Comparison of ENCODE assay signal across 15 cellular contexts in genomic region chr14:32648434-32648833, GRCh38.
A peak's percentile ranks its signal among the peaks of the same experiment; 100 is the strongest.
DNase-seq lines count a peak whose midpoint lies in the region; ATAC-seq and TF ChIP-seq lines count a peak whose summit lies in the region.
"Had no signal": no experiment of that assay in that cellular context is flagged by ENCODE, and none has a peak within 500 bp of the region (broad histone marks: within the 10 kb centered on the region; RNA-seq: fewer than 3 reads in every experiment).

No MANE protein-coding gene starts in this region.

- DNase-seq in A673 (ENCODE audit: low spot score), result peak; percentile 33
- peak; percentile 38 for DNase-seq in GM03348 (ENCODE audit: low spot score)
- peak; percentile 16 for DNase-seq in astrocyte of the spinal cord (ENCODE audit: low read depth, low spot score)
- DNase-seq in left lobe of liver (ENCODE audit: low spot score), result no peak
- no peak for DNase-seq in Right ventricle myocardium inferior (ENCODE audit: missing footprints)
- DNase-seq in GDM1 (lab: John Stamatoyannopoulos, UW), result no peak
- DNase-seq in suprapubic skin (ENCODE audit: low spot score in 2 of 2), result no peak
- DNase-seq: activated naive CD8-positive, alpha-beta T cell treated with anti-CD3 and anti-CD28 coated beads, Interleukin-2, amount 10 ng/mL, durations not matched to agents 7 days and 5 days; NCI-H1417 treated with DMSO at 0.1 percent for 48 hours; Peyer's patch; T-cell; testis had no signal

- TF ChIP-seq EP300 in suprapubic skin (IDR thresholded peaks at IDR 0.05), result no peak

- H3K9me3 ChIP-seq in A673 (ENCODE audit: low read depth, low read length, poor library complexity, severe bottlenecking), result no peaks in the 10 kb centered on the region
- H3K9me3 ChIP-seq in suprapubic skin, result no peaks in the 10 kb centered on the region
- H3K9me3 ChIP-seq: BLaER1 treated with 17β-estradiol and CSF1 and Interleukin-3, amounts not matched to agents 10 nM and 100 nM; neutrophil; Peyer's patch; testis had no signal

- H3K4me1 ChIP-seq in A673 (ENCODE audit: insufficient read depth, low read length, poor library complexity, severe bottlenecking) (peaks cover 12% of the 10 kb centered on the region), suprapubic skin (no peaks in the 10 kb centered on the region)
- H3K4me1 ChIP-seq: BLaER1 treated with 17β-estradiol and CSF1 and Interleukin-3, amounts not matched to agents 10 nM and 100 nM; Peyer's patch; testis had no signal

- TF ChIP-seq POLR2A in suprapubic skin (IDR thresholded peaks at IDR 0.05), result no peak

- no peaks in the 10 kb centered on the region for H3K36me3 ChIP-seq in A673 (ENCODE audit: insufficient read depth, low read length, poor library complexity, severe bottlenecking)
- no peaks in the 10 kb centered on the region for H3K36me3 ChIP-seq in suprapubic skin
- H3K36me3 ChIP-seq: BLaER1 treated with 17β-estradiol and CSF1 and Interleukin-3, amounts not matched to agents 10 nM and 100 nM; neutrophil; Peyer's patch had no signal

- H3K27me3 ChIP-seq in A673 (replicated peaks; ENCODE audit: insufficient read depth, low read depth, low read length, poor library complexity), result no peaks in the 10 kb centered on the region
- no peaks in the 10 kb centered on the region for H3K27me3 ChIP-seq in suprapubic skin
- H3K27me3 ChIP-seq: BLaER1 treated with 17β-estradiol and CSF1 and Interleukin-3, amounts not matched to agents 10 nM and 100 nM; neutrophil; Peyer's patch; testis had no signal

- H3K27ac ChIP-seq in A673 (ENCODE audit: low read depth, low read length, poor library complexity, severe bottlenecking), result no peak overlapping the region
- no peak overlapping the region for H3K27ac ChIP-seq in suprapubic skin
- H3K27ac ChIP-seq: BLaER1 treated with 17β-estradiol and CSF1 and Interleukin-3, amounts not matched to agents 10 nM and 100 nM; neutrophil; Peyer's patch; testis had no signal

- in situ Hi-C loops in astrocyte of the spinal cord (cut with HindIII; ENCODE audit: low sequenced_read_pairs), result no loop called here

- H3K4me3 ChIP-seq in A673 (ENCODE audit: low read depth, low read length, poor library complexity, severe bottlenecking), result no peak overlapping the region
- no peak overlapping the region for H3K4me3 ChIP-seq in astrocyte of the spinal cord (ENCODE audit: low read depth, low read length)
- no peak overlapping the region for H3K4me3 ChIP-seq in suprapubic skin
- H3K4me3 ChIP-seq: BLaER1 treated with 17β-estradiol and CSF1 and Interleukin-3, amounts not matched to agents 10 nM and 100 nM; Peyer's patch; testis had no signal

- ATAC-seq in left lobe of liver (peak; percentile 87), Right ventricle myocardium inferior (no peak), GM18867 (IDR thresholded peaks at IDR 0.05; ENCODE audit: unreplicated experiment) (no peak)
- ATAC-seq: T-cell had no signal

- POLR2A ChIA-PET in A673 (lab: Charles Lee; ENCODE audit: low non-redundant PET), result interaction anchor here (0.5 kb wide), 1 partner anchor 291 kb away, joined by 3 read pairs; no protein-coding TSS in a partner anchor

- intact Hi-C loops in A673 (cut with micrococcal nuclease; ENCODE audit: unreplicated experiment) (no loop called here), Right ventricle myocardium inferior (cut with DNase I) (no loop called here)

- BruUV-seq in A673 (replicated peaks; lab: Mats Ljungman, UMichigan), result no TSS peak

- CTCF ChIA-PET in A673 (lab: Charles Lee), result no interaction called here

- no peak for TF ChIP-seq CTCF in A673 (conservative IDR thresholded peaks at IDR 0.05; ENCODE audit: low read depth, low read length)
- TF ChIP-seq CTCF in astrocyte of the spinal cord (IDR thresholded peaks at IDR 0.05; ENCODE audit: low read depth, low read length), result no peak
- TF ChIP-seq CTCF in suprapubic skin (IDR thresholded peaks at IDR 0.05), result no peak

Comparison
In these comparisons a context has a peak if more than half of its experiments do, and no peak if none do; other contexts are left out.
1. DNase-seq: peak in A673 (single experiment), GM03348 (single experiment) and astrocyte of the spinal cord (single experiment); none in left lobe of liver (single experiment), Right ventricle myocardium inferior (single experiment), GDM1 (single experiment) and suprapubic skin (0 of 2).